22 cellular contexts compared by ENCODE assay signal in the genomic region with DNA sequence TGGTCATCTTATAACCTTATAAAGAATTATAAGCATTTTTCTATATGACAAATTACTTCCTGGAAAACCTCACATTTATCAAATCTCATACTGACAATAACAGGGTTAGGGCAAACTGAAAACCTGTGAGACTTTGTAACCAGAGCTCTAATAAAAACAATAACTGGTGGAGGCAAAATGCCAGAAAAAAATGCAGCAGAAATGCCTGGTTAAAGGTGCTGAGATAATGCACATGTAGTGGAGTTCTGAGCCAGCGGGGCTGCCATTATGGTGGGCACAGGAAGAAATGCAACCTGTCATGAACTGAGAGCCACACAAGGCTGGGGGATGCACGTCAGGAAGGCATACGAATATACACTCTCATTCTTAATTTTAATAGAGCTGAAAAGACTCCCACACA.
"Had no signal": no experiment of that assay in that cellular context is flagged by ENCODE, and none has a peak within 500 bp of the region (broad histone marks: within the 10 kb centered on the region; RNA-seq: fewer than 3 reads in every experiment).

No MANE protein-coding gene starts in this region.

- DNase-seq: activated B cell treated with CpG ODN at 0.5 μM for 24 hours; activated CD4-positive, alpha-beta memory T cell treated with anti-CD3 and anti-CD28 coated beads for 36 hours; activated CD4-positive, alpha-beta T cell treated with anti-CD3 and anti-CD28 coated beads for 1 hour; activated CD4-positive, alpha-beta T cell treated with anti-CD3 and anti-CD28 coated beads, Interleukin-2, amount 10 ng/mL, durations not matched to agents 24 days and 14 days; activated CD8-positive, alpha-beta memory T cell treated with anti-CD3 and anti-CD28 coated beads for 24 hours; activated naive CD4-positive, alpha-beta T cell treated with anti-CD3 and anti-CD28 coated beads, Interleukin-2, amount 50 U/mL, for 16 hours; activated naive CD8-positive, alpha-beta T cell treated with anti-CD3 and anti-CD28 coated beads, Interleukin-2, amount 10 ng/mL, durations not matched to agents 7 days and 5 days; activated T-cell treated with anti-CD3 and anti-CD28 coated beads, Interleukin-2, amount 50 U/mL, for 72 hours; aorta; caudate nucleus; MG63; NCI-H1105; NCI-H1436; NCI-H1694 treated with DMSO at 0.1 percent for 48 hours; NCI-H2081 treated with DMSO at 0.1 percent for 48 hours; NCI-H446; PC-9; SHP77 treated with DMSO at 0.1 percent for 48 hours; T-helper 17 cell; T-helper 9 cell had no signal

- ATAC-seq: activated T-cell treated with anti-CD3 and anti-CD28 coated beads, Interleukin-2, amount 50 U/mL, for 72 hours; T-helper 17 cell had no signal

- H3K27ac ChIP-seq: breast epithelium, PC-9 had no signal

- H3K27ac Mint-ChIP-seq: activated B cell treated with CpG ODN at 0.5 μM for 24 hours; activated CD4-positive, alpha-beta memory T cell treated with anti-CD3 and anti-CD28 coated beads for 36 hours; activated CD4-positive, alpha-beta T cell treated with anti-CD3 and anti-CD28 coated beads, Interleukin-2, amount 10 ng/mL, durations not matched to agents 24 days and 14 days; activated naive CD8-positive, alpha-beta T cell treated with anti-CD3 and anti-CD28 coated beads, Interleukin-2, amount 10 ng/mL, durations not matched to agents 7 days and 5 days; activated T-cell treated with anti-CD3 and anti-CD28 coated beads, Interleukin-2, amount 50 U/mL, for 72 hours; T-helper 17 cell had no signal

- H3K4me2 ChIP-seq: PC-9 had no signal

- H2AFZ ChIP-seq: PC-9 had no signal

- H3K27me3 Mint-ChIP-seq: activated B cell treated with CpG ODN at 0.5 μM for 24 hours; activated CD4-positive, alpha-beta memory T cell treated with anti-CD3 and anti-CD28 coated beads for 36 hours; activated CD4-positive, alpha-beta T cell treated with anti-CD3 and anti-CD28 coated beads, Interleukin-2, amount 10 ng/mL, durations not matched to agents 24 days and 14 days; activated naive CD8-positive, alpha-beta T cell treated with anti-CD3 and anti-CD28 coated beads, Interleukin-2, amount 10 ng/mL, durations not matched to agents 7 days and 5 days; T-helper 17 cell had no signal

- H3K4me3 Mint-ChIP-seq: activated B cell treated with CpG ODN at 0.5 μM for 24 hours; activated CD4-positive, alpha-beta memory T cell treated with anti-CD3 and anti-CD28 coated beads for 36 hours; activated CD4-positive, alpha-beta T cell treated with anti-CD3 and anti-CD28 coated beads, Interleukin-2, amount 10 ng/mL, durations not matched to agents 24 days and 14 days; activated naive CD8-positive, alpha-beta T cell treated with anti-CD3 and anti-CD28 coated beads, Interleukin-2, amount 10 ng/mL, durations not matched to agents 7 days and 5 days; activated T-cell treated with anti-CD3 and anti-CD28 coated beads, Interleukin-2, amount 50 U/mL, for 72 hours; T-helper 17 cell had no signal

- H3K4me1 ChIP-seq: breast epithelium had no signal

- H3K27me3 ChIP-seq: adrenal gland, breast epithelium, MG63 had no signal

- H3K9me3 ChIP-seq: adrenal gland, breast epithelium, MG63 had no signal

- H3K4me3 ChIP-seq: adrenal gland, breast epithelium, MG63, PC-9 had no signal

- H3K9me3 Mint-ChIP-seq: activated B cell treated with CpG ODN at 0.5 μM for 24 hours; activated CD4-positive, alpha-beta memory T cell treated with anti-CD3 and anti-CD28 coated beads for 36 hours; activated CD4-positive, alpha-beta T cell treated with anti-CD3 and anti-CD28 coated beads, Interleukin-2, amount 10 ng/mL, durations not matched to agents 24 days and 14 days; activated naive CD8-positive, alpha-beta T cell treated with anti-CD3 and anti-CD28 coated beads, Interleukin-2, amount 10 ng/mL, durations not matched to agents 7 days and 5 days; activated T-cell treated with anti-CD3 and anti-CD28 coated beads, Interleukin-2, amount 50 U/mL, for 72 hours had no signal

- H3K4me1 Mint-ChIP-seq: activated B cell treated with CpG ODN at 0.5 μM for 24 hours; activated CD4-positive, alpha-beta T cell treated with anti-CD3 and anti-CD28 coated beads, Interleukin-2, amount 10 ng/mL, durations not matched to agents 24 days and 14 days; activated naive CD8-positive, alpha-beta T cell treated with anti-CD3 and anti-CD28 coated beads, Interleukin-2, amount 10 ng/mL, durations not matched to agents 7 days and 5 days had no signal
